Comparison of ENCODE assay signal across 9 cellular contexts in the genomic region with DNA sequence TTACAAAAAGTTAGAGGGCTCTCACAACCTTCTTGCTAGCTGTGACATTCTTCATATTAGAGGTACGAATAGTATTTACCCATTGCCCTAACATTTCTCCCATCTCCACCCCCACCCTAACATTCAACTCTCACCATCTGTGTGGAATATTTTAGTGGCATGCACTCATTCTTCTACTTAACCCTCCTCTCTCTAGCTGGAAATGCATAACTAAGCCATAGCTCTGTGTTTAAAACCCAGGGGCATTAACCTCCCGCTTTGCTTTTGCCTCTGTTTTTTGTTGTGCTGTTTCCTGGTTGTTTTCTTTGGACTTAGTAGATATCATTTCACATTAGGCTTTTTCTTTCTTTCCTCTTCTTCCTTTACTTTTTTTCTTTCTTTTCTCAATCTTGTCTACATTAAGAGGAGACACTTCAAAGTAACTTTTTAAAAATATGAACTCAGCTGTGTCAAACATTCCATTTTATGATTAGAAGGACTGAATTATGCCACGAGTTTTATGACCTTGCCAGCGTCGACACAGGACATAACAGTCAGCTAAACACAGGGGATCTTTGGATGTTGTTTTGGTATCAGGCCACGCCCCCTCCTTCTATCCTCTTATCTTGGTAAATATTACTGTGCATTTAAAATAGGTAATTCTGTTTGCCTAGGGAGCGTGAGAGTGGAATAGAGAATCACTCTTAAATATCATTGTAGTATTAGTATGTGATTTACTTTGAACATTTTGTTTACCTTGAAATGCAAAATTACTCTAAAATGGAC.
DNase-seq lines count a peak whose midpoint lies in the region; ATAC-seq, FAIRE-seq and TF ChIP-seq lines count a peak whose summit lies in the region.
"Had no signal": no experiment of that assay in that cellular context is flagged by ENCODE, and none has a peak within 500 bp of the region (broad histone marks: within the 10 kb centered on the region; RNA-seq: fewer than 3 reads in every experiment).

No MANE protein-coding gene starts in this region.

- peak overlapping the region; percentile 27 for H3K4me3 ChIP-seq in A549
- H3K4me3 ChIP-seq in mucosa of rectum (ENCODE audit: low read length in 2 of 2): peak overlapping the region; percentile 7 to 23
- H3K4me3 ChIP-seq in gastrocnemius medialis: no peak overlapping the region
- H3K4me3 ChIP-seq: BLaER1 treated with 17β-estradiol and CSF1 and Interleukin-3, amounts not matched to agents 10 nM and 100 nM had no signal

- CTCF ChIA-PET in A549 (lab: Yijun Ruan, JAX): interaction anchor here (1.2 to 1.9 kb wide), 5 partner anchors 9 to 153 kb away, joined by 3 to 6 read pairs (median 4); no protein-coding TSS in a partner anchor

- peak in 1 of 2 experiments; percentile 35; a peak in 3 of 6 replicates for ATAC-seq in A549
- ATAC-seq in GM18861 (IDR thresholded peaks at IDR 0.05; ENCODE audit: unreplicated experiment): no peak
- ATAC-seq in GM18909 (IDR thresholded peaks at IDR 0.05; ENCODE audit: poor library complexity, unreplicated experiment): no peak
- no peak for ATAC-seq in gastrocnemius medialis

- intact Hi-C loops in gastrocnemius medialis (cut with DNase I; ENCODE audit: low total_unique reads): no loop called here

- TF ChIP-seq RAD21 in A549 (conservative IDR thresholded peaks at IDR 0.05 in 1 of 2, IDR thresholded peaks at IDR 0.05 in 1 of 2): no peak

- 3% methylated on average over 7 of the region's 7 CpGs for WGBS in A549 (ENCODE audit: missing lambda C conversion rate)

- H3K27me3 ChIP-seq in mucosa of rectum (ENCODE audit: control insufficient read depth in 2 of 2, insufficient read depth in 2 of 2, low read length in 2 of 2): no peaks in the 10 kb centered on the region
- H3K27me3 ChIP-seq in gastrocnemius medialis: no peaks in the 10 kb centered on the region
- H3K27me3 ChIP-seq: BLaER1 treated with 17β-estradiol and CSF1 and Interleukin-3, amounts not matched to agents 10 nM and 100 nM had no signal

- peaks cover 43% of the 10 kb centered on the region for H3K4me1 ChIP-seq in A549
- peaks cover 4 to 5% of the 10 kb centered on the region in 2 donors for H3K4me1 ChIP-seq in mucosa of rectum (ENCODE audit: control insufficient read depth in 2 of 2, insufficient read depth in 2 of 2, low read length in 2 of 2)
- H3K4me1 ChIP-seq in gastrocnemius medialis: peaks cover 0 to 17% of the 10 kb centered on the region in 2 donors
- H3K4me1 ChIP-seq: BLaER1 treated with 17β-estradiol and CSF1 and Interleukin-3, amounts not matched to agents 10 nM and 100 nM had no signal

- TF ChIP-seq CTCF in A549 (IDR thresholded peaks at IDR 0.05) (no peak), gastrocnemius medialis (IDR thresholded peaks at IDR 0.05 in 4 of 5, conservative IDR thresholded peaks at IDR 0.05 in 1 of 5) (no peak)

- TF ChIP-seq EP300 in A549 (IDR thresholded peaks at IDR 0.05): no peak

- peak overlapping the region; percentile 73 to 75 for H3K27ac ChIP-seq in A549
- H3K27ac ChIP-seq in mucosa of rectum (ENCODE audit: low read depth in 2 of 2, low read length in 2 of 2): no peak overlapping the region
- no peak overlapping the region for H3K27ac ChIP-seq in gastrocnemius medialis
- H3K27ac ChIP-seq: BLaER1 treated with 17β-estradiol and CSF1 and Interleukin-3, amounts not matched to agents 10 nM and 100 nM had no signal

- POLR2A ChIA-PET in A549 (lab: Yijun Ruan, JAX): interaction anchor here (2.4 kb wide), 1 partner anchor 44 kb away, joined by 7 read pairs; no protein-coding TSS in a partner anchor

- no peaks in the 10 kb centered on the region for H3K36me3 ChIP-seq in mucosa of rectum (ENCODE audit: control insufficient read depth in 2 of 2, insufficient read depth in 2 of 2, low read length in 2 of 2)
- no peaks in the 10 kb centered on the region for H3K36me3 ChIP-seq in gastrocnemius medialis
- H3K36me3 ChIP-seq: BLaER1 treated with 17β-estradiol and CSF1 and Interleukin-3, amounts not matched to agents 10 nM and 100 nM had no signal

- in situ Hi-C loops in gastrocnemius medialis (cut with MboI; ENCODE audit: low sequenced_read_pairs in 4 of 4): no loop called here

- no peak for TF ChIP-seq POLR2A in A549 (IDR thresholded peaks at IDR 0.05; ENCODE audit: low read length)
- TF ChIP-seq POLR2A in gastrocnemius medialis (IDR thresholded peaks at IDR 0.05): no peak

- peak overlapping the region; percentile 85 for H3K4me2 ChIP-seq in A549
- H3K4me2 ChIP-seq: BLaER1 treated with 17β-estradiol and CSF1 and Interleukin-3, amounts not matched to agents 10 nM and 100 nM had no signal

- peak in 1 of 2 experiments; percentile 32 for DNase-seq in A549 (ENCODE audit: low read depth in 1 of 2, low spot score in 1 of 2)
- DNase-seq in M059J (ENCODE audit: low read depth): peak; percentile 15
- DNase-seq in cerebellar cortex (ENCODE audit: low spot score): peak; percentile 23
- DNase-seq in Kasumi-1 (lab: John Stamatoyannopoulos, UW): no peak
- DNase-seq in gastrocnemius medialis: no peak

- no peak overlapping the region for H3K9ac ChIP-seq in mucosa of rectum (ENCODE audit: low read depth in 1 of 2, low read length in 2 of 2)
- H3K9ac ChIP-seq: BLaER1 treated with 17β-estradiol and CSF1 and Interleukin-3, amounts not matched to agents 10 nM and 100 nM had no signal

- FAIRE-seq in A549 (lab: Jason Lieb, UNC): peak; percentile 54

- no peaks in the 10 kb centered on the region for H3K9me3 ChIP-seq in A549
- H3K9me3 ChIP-seq in mucosa of rectum (ENCODE audit: control insufficient read depth in 2 of 2, low read length in 2 of 2): no peaks in the 10 kb centered on the region
- no peaks in the 10 kb centered on the region for H3K9me3 ChIP-seq in gastrocnemius medialis
- H3K9me3 ChIP-seq: BLaER1 treated with 17β-estradiol and CSF1 and Interleukin-3, amounts not matched to agents 10 nM and 100 nM had no signal

TF ChIP-seq in A549, 52 proteins besides CTCF, POLR2A, EP300 and RAD21:
- TF ChIP-seq RARB (CRISPR knock-in tag; IDR thresholded peaks at IDR 0.05) (no peak), ESRRA (IDR thresholded peaks at IDR 0.05; ENCODE audit: borderline replicate concordance, low read length) (no peak), ZNF302 (CRISPR knock-in tag; IDR thresholded peaks at IDR 0.05) (no peak), GATA3 (IDR thresholded peaks at IDR 0.05; ENCODE audit: borderline replicate concordance) (no peak)
- TF ChIP-seq, protein P1, sequence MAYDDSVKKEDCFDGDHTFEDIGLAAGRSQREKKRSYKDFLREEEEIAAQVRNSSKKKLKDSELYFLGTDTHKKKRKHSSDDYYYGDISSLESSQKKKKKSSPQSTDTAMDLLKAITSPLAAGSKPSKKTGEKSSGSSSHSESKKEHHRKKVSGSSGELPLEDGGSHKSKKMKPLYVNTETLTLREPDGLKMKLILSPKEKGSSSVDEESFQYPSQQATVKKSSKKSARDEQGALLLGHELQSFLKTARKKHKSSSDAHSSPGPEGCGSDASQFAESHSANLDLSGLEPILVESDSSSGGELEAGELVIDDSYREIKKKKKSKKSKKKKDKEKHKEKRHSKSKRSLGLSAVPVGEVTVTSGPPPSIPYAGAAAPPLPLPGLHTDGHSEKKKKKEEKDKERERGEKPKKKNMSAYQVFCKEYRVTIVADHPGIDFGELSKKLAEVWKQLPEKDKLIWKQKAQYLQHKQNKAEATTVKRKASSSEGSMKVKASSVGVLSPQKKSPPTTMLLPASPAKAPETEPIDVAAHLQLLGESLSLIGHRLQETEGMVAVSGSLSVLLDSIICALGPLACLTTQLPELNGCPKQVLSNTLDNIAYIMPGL (CRISPR knock-in tag; IDR thresholded peaks at IDR 0.05; ENCODE audit: borderline replicate concordance): no peak
- TF ChIP-seq, protein P2, sequence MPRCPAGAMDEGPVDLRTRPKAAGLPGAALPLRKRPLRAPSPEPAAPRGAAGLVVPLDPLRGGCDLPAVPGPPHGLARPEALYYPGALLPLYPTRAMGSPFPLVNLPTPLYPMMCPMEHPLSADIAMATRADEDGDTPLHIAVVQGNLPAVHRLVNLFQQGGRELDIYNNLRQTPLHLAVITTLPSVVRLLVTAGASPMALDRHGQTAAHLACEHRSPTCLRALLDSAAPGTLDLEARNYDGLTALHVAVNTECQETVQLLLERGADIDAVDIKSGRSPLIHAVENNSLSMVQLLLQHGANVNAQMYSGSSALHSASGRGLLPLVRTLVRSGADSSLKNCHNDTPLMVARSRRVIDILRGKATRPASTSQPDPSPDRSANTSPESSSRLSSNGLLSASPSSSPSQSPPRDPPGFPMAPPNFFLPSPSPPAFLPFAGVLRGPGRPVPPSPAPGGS (IDR thresholded peaks at IDR 0.05): no peak
- TF ChIP-seq, protein P3, sequence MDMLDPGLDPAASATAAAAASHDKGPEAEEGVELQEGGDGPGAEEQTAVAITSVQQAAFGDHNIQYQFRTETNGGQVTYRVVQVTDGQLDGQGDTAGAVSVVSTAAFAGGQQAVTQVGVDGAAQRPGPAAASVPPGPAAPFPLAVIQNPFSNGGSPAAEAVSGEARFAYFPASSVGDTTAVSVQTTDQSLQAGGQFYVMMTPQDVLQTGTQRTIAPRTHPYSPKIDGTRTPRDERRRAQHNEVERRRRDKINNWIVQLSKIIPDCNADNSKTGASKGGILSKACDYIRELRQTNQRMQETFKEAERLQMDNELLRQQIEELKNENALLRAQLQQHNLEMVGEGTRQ (IDR thresholded peaks at IDR 0.05): no peak

Comparison
In these comparisons a context has a peak if more than half of its experiments do, and no peak if none do; other contexts are left out.
1. DNase-seq: peak in M059J (single experiment) and cerebellar cortex (single experiment); none in Kasumi-1 (0 of 2) and gastrocnemius medialis (0 of 2).
2. H3K27ac ChIP-seq: peak in A549 (2 of 2); none in mucosa of rectum (0 of 2) and gastrocnemius medialis (0 of 4).
3. H3K4me3 ChIP-seq: peak in A549 (single experiment) and mucosa of rectum (2 of 2); none in gastrocnemius medialis (0 of 4).